Comparison of ENCODE assay signal across 10 cellular contexts in genomic region chr12:6215120-6215807, GRCh38. TPM values are rescaled to one million over a fixed set of nuclear protein-coding genes. Genes with fewer than 3 reads are reported as not detected.
DNase-seq lines count a peak whose midpoint lies in the region; ATAC-seq and TF ChIP-seq lines count a peak whose summit lies in the region.
"Had no signal": no experiment of that assay in that cellular context is flagged by ENCODE, and none has a peak within 500 bp of the region (broad histone marks: within the 10 kb centered on the region; RNA-seq: fewer than 3 reads in every experiment).

No MANE protein-coding gene starts in this region.

- peak overlapping the region in 2 of 3 experiments; percentile 1 to 8 for H3K4me3 ChIP-seq in mammary epithelial cell (replicated peaks in 1 of 3; ENCODE audit: insufficient read depth in 1 of 3, low read depth in 2 of 3, low read length in 3 of 3)
- no peak overlapping the region for H3K4me3 ChIP-seq in foreskin fibroblast (ENCODE audit: low read depth in 1 of 2, low read length in 2 of 2)

- H4K20me1 ChIP-seq in mammary epithelial cell (ENCODE audit: insufficient read depth, low read length): no peaks in the 10 kb centered on the region

- H3K4me2 ChIP-seq in mammary epithelial cell (ENCODE audit: insufficient read depth, low read depth, low read length): peak overlapping the region; percentile 68

- TF ChIP-seq CTCF in mammary epithelial cell (conservative IDR thresholded peaks at IDR 0.05 in 1 of 2, IDR thresholded peaks at IDR 0.05 in 1 of 2; ENCODE audit: extremely low read depth in 1 of 2, insufficient read depth in 1 of 2, low read depth in 1 of 2, low read length in 2 of 2): no peak
- no peak for TF ChIP-seq CTCF in foreskin fibroblast (IDR thresholded peaks at IDR 0.05; ENCODE audit: low read depth, low read length)

- BruUV-seq in mammary epithelial cell (replicated peaks; lab: Mats Ljungman, UMichigan): TSS peak; percentile 93

- H3K79me2 ChIP-seq in mammary epithelial cell (ENCODE audit: insufficient read depth, low read length): peaks cover 88% of the 10 kb centered on the region

- ATAC-seq in left colon: peak; percentile 3
- ATAC-seq in HG03025 (IDR thresholded peaks at IDR 0.05; ENCODE audit: low FRiP score, unreplicated experiment): no peak

- H3K27ac ChIP-seq in mammary epithelial cell (ENCODE audit: insufficient read depth, low read depth, low read length) (peak overlapping the region; percentile 100), substantia nigra (ENCODE audit: low read depth, low read length, poor library complexity, severe bottlenecking) (peak overlapping the region; percentile 86)

- H3K9ac ChIP-seq in mammary epithelial cell (ENCODE audit: insufficient read depth, low read length): peak overlapping the region; percentile 98

- intact Hi-C loops in mammary epithelial cell (cut with micrococcal nuclease) (loop anchor here (5.0 to 10.0 kb wide), 2 partner anchors 160 to 322 kb away; partner anchors contain the start of gene SCNN1A), left colon (cut with DNase I, micrococcal nuclease) (no loop called here)

- H3K27me3 ChIP-seq in mammary epithelial cell (ENCODE audit: insufficient read depth, low read length): no peaks in the 10 kb centered on the region

- H2AFZ ChIP-seq in mammary epithelial cell (ENCODE audit: low read depth, low read length): no peak overlapping the region

- in situ Hi-C loops in mammary epithelial cell (cut with MboI; ENCODE audit: low sequenced_read_pairs in 2 of 2): no loop called here

- no peak for TF ChIP-seq RAD21 in Ishikawa (IDR thresholded peaks at IDR 0.05; ENCODE audit: low read depth)

- H3K4me1 ChIP-seq in mammary epithelial cell (ENCODE audit: insufficient read depth, low read length): peaks cover 77% of the 10 kb centered on the region

- H3K9me3 ChIP-seq in mammary epithelial cell (replicated peaks; ENCODE audit: insufficient read depth, low read length): no peaks in the 10 kb centered on the region

- H3K36me3 ChIP-seq in mammary epithelial cell (ENCODE audit: insufficient read depth, low read length): peaks cover 5% of the 10 kb centered on the region

- dilution Hi-C loops in mammary epithelial cell (cut with HindIII; ENCODE audit: low sequenced_read_pairs): no loop called here

- no peak; the same call in 1 of the 2 replicates for TF ChIP-seq EP300 in Ishikawa (IDR thresholded peaks at IDR 0.05; ENCODE audit: borderline replicate concordance)

- 26% methylated on average over 10 of the region's 10 CpGs for WGBS in mammary epithelial cell (ENCODE audit: low coverage, missing lambda C conversion rate)

- no peak for DNase-seq in mammary epithelial cell
- DNase-seq in left colon: no peak
- peak in 1 of 49 donors; percentile 36 for DNase-seq in substantia nigra (lab: John Stamatoyannopoulos, UW)
- no peak for DNase-seq in foreskin fibroblast
- DNase-seq in occipital lobe (lab: John Stamatoyannopoulos, UW): no peak
- DNase-seq in HCEC 1CT: no peak
- DNase-seq: activated naive CD4-positive, alpha-beta T cell treated with anti-CD3 and anti-CD28 coated beads, Interleukin-2, amount 50 U/mL, for 16 hours; NCI-H524 had no signal

- CTCF ChIA-PET in mammary epithelial cell (lab: Charles Lee; ENCODE audit: low non-redundant PET): interaction anchor here (0.6 to 0.7 kb wide), 2 partner anchors 20 to 120 kb away, joined by 3 to 5 read pairs; no protein-coding TSS in a partner anchor

TF ChIP-seq in Ishikawa, 13 proteins besides CTCF, POLR2A, EP300 and RAD21:
- no peak for TF ChIP-seq TEAD4 (IDR thresholded peaks at IDR 0.05)
- TF ChIP-seq ZBTB7A (IDR thresholded peaks at IDR 0.05; ENCODE audit: low read depth): no peak
- 0 out of 2 replicates have a peak, but pooled peaks have one; percentile 14 for TF ChIP-seq TCF12 (IDR thresholded peaks at IDR 0.05; ENCODE audit: low read depth)
- peak; percentile 22; the same call in 1 of the 2 replicates for TF ChIP-seq TAF1 (IDR thresholded peaks at IDR 0.05; ENCODE audit: low read depth)

RNA-seq across cellular contexts. Expression of gene CD9, which starts 15.1 kb away (rescaled TPM):
- total RNA-seq in mammary epithelial cell (100 to 1,000 TPM; 351 to 470 TPM), left colon (100 to 1,000 TPM; 574 to 766 TPM), occipital lobe (29.5 TPM)
- polyA plus RNA-seq in mammary epithelial cell: 775 TPM
- 463 TPM for polyA minus RNA-seq in mammary epithelial cell

Comparison
In these comparisons a context has a peak if more than half of its experiments do, and no peak if none do; other contexts are left out.
1. H3K4me3 ChIP-seq: peak in mammary epithelial cell (2 of 3); none in foreskin fibroblast (0 of 2).
2. RNA of gene CD9, which starts 15.1 kb away (total RNA-seq): 574 to 766 TPM in left colon and 351 to 470 TPM in mammary epithelial cell; 29.5 TPM in occipital lobe (single experiment); every median in the first group is over 10 times any median in the second.